ENCODE assay signal across 11 cellular contexts in genomic region chr13:46146898-46147297, GRCh38. TPM values are rescaled to one million over a fixed set of nuclear protein-coding genes. Genes with fewer than 3 reads are reported as not detected.
A peak's percentile ranks its signal among the peaks of the same experiment; 100 is the strongest.
DNase-seq lines count a peak whose midpoint lies in the region; ATAC-seq, FAIRE-seq and TF ChIP-seq lines count a peak whose summit lies in the region.
"Had no signal": no experiment of that assay in that cellular context is flagged by ENCODE, and none has a peak within 500 bp of the region (broad histone marks: within the 10 kb centered on the region; RNA-seq: fewer than 3 reads in every experiment).

No MANE protein-coding gene starts in this region.

- H3K36me3 Mint-ChIP-seq in neural crest cell (ENCODE audit: low read depth), result no peaks in the 10 kb centered on the region

- no peak for FAIRE-seq in small intestine (lab: Jason Lieb, UNC)

- no peaks in the 10 kb centered on the region for H3K9me3 ChIP-seq in small intestine (ENCODE audit: control insufficient read depth, low read depth)

- no peaks in the 10 kb centered on the region for H3K9me3 Mint-ChIP-seq in neural crest cell

- peak; percentile 54 for TF ChIP-seq CTCF in neural crest cell (conservative IDR thresholded peaks at IDR 0.05)

- no peak overlapping the region for H3K4me3 ChIP-seq in small intestine (ENCODE audit: low read depth in 1 of 2, low read length in 2 of 2)

- 31 to 36% (median 35%) methylated on average over 3 of the region's 3 CpGs for WGBS in small intestine, 3 donors

- ATAC-seq in GM21576 (IDR thresholded peaks at IDR 0.05; ENCODE audit: unreplicated experiment), result no peak

- H3K4me1 ChIP-seq in small intestine (ENCODE audit: control insufficient read depth in 2 of 2, insufficient read depth in 1 of 2, low read depth in 1 of 2, low read length in 1 of 2), result no peaks in the 10 kb centered on the region

- no peak overlapping the region for H3K27ac ChIP-seq in small intestine (ENCODE audit: low read depth in 1 of 2, low read length in 1 of 2)

- peak; percentile 30 for DNase-seq in DMS53 treated with DMSO at 0.1 percent for 48 hours (lab: John Stamatoyannopoulos, UW; ENCODE audit: unreplicated experiment)
- peak; percentile 52 for DNase-seq in NCI-H146 (lab: John Stamatoyannopoulos, UW)
- peak; percentile 51 for DNase-seq in ecto neural progenitor cell (ENCODE audit: low spot score)
- DNase-seq in neural crest cell (ENCODE audit: low read depth, low spot score), result peak; percentile 26
- no peak for DNase-seq in inferior parietal cortex (ENCODE audit: extremely low spot score)
- DNase-seq in activated CD8-positive, alpha-beta memory T cell treated with anti-CD3 and anti-CD28 coated beads, Interleukin-2, amount 50 U/mL, for 48 hours, result no peak
- no peak for DNase-seq in small intestine
- DNase-seq: kidney glomerular epithelial cell had no signal

- no peaks in the 10 kb centered on the region for H3K27me3 Mint-ChIP-seq in neural crest cell (ENCODE audit: low read depth)

- H3K27me3 ChIP-seq in small intestine (ENCODE audit: control insufficient read depth in 2 of 2, insufficient read depth in 2 of 2, low read length in 2 of 2), result no peaks in the 10 kb centered on the region

- H3K36me3 ChIP-seq in small intestine (ENCODE audit: control insufficient read depth in 2 of 2, insufficient read depth in 2 of 2, low read length in 2 of 2), result no peaks in the 10 kb centered on the region

- H3K27ac Mint-ChIP-seq in neural crest cell (ENCODE audit: unreplicated experiment), result no peak overlapping the region

- no peak overlapping the region for H3K4me3 Mint-ChIP-seq in neural crest cell

- peaks cover 20% of the 10 kb centered on the region for H3K4me1 Mint-ChIP-seq in neural crest cell

RNA-seq across cellular contexts. Expression of gene LCP1, which starts 35.1 kb away (rescaled TPM):
- total RNA-seq in neural crest cell, result 7.6 and 8.5 TPM in 2 replicates
- polyA plus RNA-seq in small intestine, result 10 to 100 TPM; 14.1 to 28.1 (median 21.3) TPM

RNA-seq across cellular contexts. Expression of gene CPB2, which starts 42.1 kb away (rescaled TPM):
- 0.43 and 0.44 TPM in 2 replicates for total RNA-seq in neural crest cell
- not detected for polyA plus RNA-seq in small intestine
- total RNA-seq: cerebellum, NCI-H460 had no signal

Comparison
In these comparisons a context has a peak if more than half of its experiments do, and no peak if none do; other contexts are left out.
1. DNase-seq: peak in DMS53 treated with DMSO at 0.1 percent for 48 hours (single experiment), NCI-H146 (single experiment), ecto neural progenitor cell (single experiment) and neural crest cell (single experiment); none in inferior parietal cortex (single experiment), activated CD8-positive, alpha-beta memory T cell treated with anti-CD3 and anti-CD28 coated beads, Interleukin-2, amount 50 U/mL, for 48 hours (single experiment) and small intestine (single experiment).